Comparison of ENCODE assay signal across 1 cellular context in genomic region chr5:36535837-36536236, GRCh38.
TF ChIP-seq lines count a peak whose summit lies in the region.

No MANE protein-coding gene starts in this region.

TF ChIP-seq in GM23338, 12 proteins besides CTCF, POLR2A, EP300 and RAD21 (continued from another document):
- TF ChIP-seq REST (IDR thresholded peaks at IDR 0.05; ENCODE audit: unreplicated experiment), result no peak
- TF ChIP-seq STAT1 (IDR thresholded peaks at IDR 0.05; ENCODE audit: unreplicated experiment), result no peak
- TF ChIP-seq POLR2AphosphoS5 (IDR thresholded peaks at IDR 0.05; ENCODE audit: low read depth), result no peak
- no peak for TF ChIP-seq ZNF331 (CRISPR knock-in tag; IDR thresholded peaks at IDR 0.05; ENCODE audit: low read depth)
- no peak for TF ChIP-seq NANOG (IDR thresholded peaks at IDR 0.05; ENCODE audit: borderline replicate concordance)
- TF ChIP-seq CREB1 (CRISPR knock-in tag; IDR thresholded peaks at IDR 0.05; ENCODE audit: low read depth), result no peak
- no peak for TF ChIP-seq EZH2 (IDR thresholded peaks at IDR 0.05; ENCODE audit: low read depth, unreplicated experiment)
- TF ChIP-seq EZH2phosphoT487 (IDR thresholded peaks at IDR 0.05; ENCODE audit: unreplicated experiment), result no peak
- TF ChIP-seq ZNF462 (CRISPR knock-in tag; IDR thresholded peaks at IDR 0.05), result no peak
